ENCODE assay signal across 14 cellular contexts in genomic region chr1:239817801-239818200, GRCh38.
"Had no signal": no experiment of that assay in that cellular context is flagged by ENCODE, and none has a peak within 500 bp of the region (broad histone marks: within the 10 kb centered on the region; RNA-seq: fewer than 3 reads in every experiment).

No MANE protein-coding gene starts in this region.

- H3K27me3 Mint-ChIP-seq: activated CD4-positive, alpha-beta T cell treated with anti-CD3 and anti-CD28 coated beads, Interleukin-2, amount 10 ng/mL, durations not matched to agents 7 days and 5 days; activated naive CD8-positive, alpha-beta T cell; naive thymus-derived CD8-positive, alpha-beta T cell had no signal

- H3K27ac Mint-ChIP-seq: activated CD4-positive, alpha-beta T cell treated with anti-CD3 and anti-CD28 coated beads, Interleukin-2, amount 10 ng/mL, durations not matched to agents 7 days and 5 days; activated naive CD8-positive, alpha-beta T cell; effector memory CD8-positive, alpha-beta T cell had no signal

- ATAC-seq: effector memory CD8-positive, alpha-beta T cell; mucosa of descending colon; naive thymus-derived CD8-positive, alpha-beta T cell; stimulated activated naive CD8-positive, alpha-beta T cell treated with anti-CD3 and anti-CD28 coated beads, Interleukin-15, Interleukin-2, amounts not matched to agents 100 U/mL and 50 U/mL, for 24 hours had no signal

- H3K36me3 Mint-ChIP-seq: activated naive CD8-positive, alpha-beta T cell; naive thymus-derived CD8-positive, alpha-beta T cell had no signal

- H3K4me3 Mint-ChIP-seq: activated CD4-positive, alpha-beta T cell treated with anti-CD3 and anti-CD28 coated beads, Interleukin-2, amount 10 ng/mL, durations not matched to agents 7 days and 5 days; activated naive CD8-positive, alpha-beta T cell; effector memory CD8-positive, alpha-beta T cell; naive thymus-derived CD8-positive, alpha-beta T cell had no signal

- DNase-seq: activated CD4-positive, alpha-beta T cell treated with anti-CD3 and anti-CD28 coated beads, Interleukin-2, amount 10 ng/mL, durations not matched to agents 7 days and 5 days; activated CD8-positive, alpha-beta memory T cell treated with anti-CD3 and anti-CD28 coated beads, Interleukin-2, amount 50 U/mL, for 48 hours; activated gamma-delta T cell treated with Interleukin-2 at 50 U/mL for 16 hours; dermis blood vessel endothelial cell; effector memory CD8-positive, alpha-beta T cell; islet precursor cell; mucosa of descending colon; naive thymus-derived CD8-positive, alpha-beta T cell; posterior cingulate gyrus; stimulated activated naive CD8-positive, alpha-beta T cell treated with anti-CD3 and anti-CD28 coated beads, Interleukin-15, Interleukin-2, amounts not matched to agents 100 U/mL and 50 U/mL, for 24 hours; T-helper 2 cell had no signal

- H3K27ac ChIP-seq: right atrium auricular region, suprapubic skin had no signal

- H3K9me3 Mint-ChIP-seq: activated CD4-positive, alpha-beta T cell treated with anti-CD3 and anti-CD28 coated beads, Interleukin-2, amount 10 ng/mL, durations not matched to agents 7 days and 5 days; effector memory CD8-positive, alpha-beta T cell; naive thymus-derived CD8-positive, alpha-beta T cell had no signal

- H3K27me3 ChIP-seq: right atrium auricular region, suprapubic skin had no signal

- H3K36me3 ChIP-seq: right atrium auricular region, suprapubic skin had no signal

- H3K9me3 ChIP-seq: mucosa of descending colon, right atrium auricular region, suprapubic skin had no signal

- H3K4me1 ChIP-seq: right atrium auricular region had no signal

- H3K4me3 ChIP-seq: mucosa of descending colon, right atrium auricular region, suprapubic skin had no signal
